11 cellular contexts compared by ENCODE assay signal in genomic region chr14:68384335-68384734, GRCh38.
DNase-seq lines count a peak whose midpoint lies in the region; ATAC-seq, FAIRE-seq and TF ChIP-seq lines count a peak whose summit lies in the region.
"Had no signal": no experiment of that assay in that cellular context is flagged by ENCODE, and none has a peak within 500 bp of the region (broad histone marks: within the 10 kb centered on the region; RNA-seq: fewer than 3 reads in every experiment).

No MANE protein-coding gene starts in this region.

- no peak for TF ChIP-seq CTCF in stomach (IDR thresholded peaks at IDR 0.05)

- no peaks in the 10 kb centered on the region for H3K36me3 ChIP-seq in stomach

- no peaks in the 10 kb centered on the region for H3K9me3 Mint-ChIP-seq in stimulated activated effector memory CD8-positive, alpha-beta T cell treated with anti-CD3 and anti-CD28 coated beads, Interleukin-12 subunit alpha, Interleukin-12 subunit beta, amount 100 ng/mL, for 72 hours
- H3K9me3 Mint-ChIP-seq in T-helper 2 cell treated with Interferon-gamma antibody and Interleukin-4, amounts not matched to agents 5 μg/mL and 100 μg/mL, for 36 hours = no peaks in the 10 kb centered on the region

- no peaks in the 10 kb centered on the region for H3K27me3 Mint-ChIP-seq in T-helper 2 cell treated with Interferon-gamma antibody and Interleukin-4, amounts not matched to agents 5 μg/mL and 100 μg/mL, for 36 hours (ENCODE audit: low read depth)

- no peak overlapping the region for H3K4me3 Mint-ChIP-seq in stimulated activated effector memory CD8-positive, alpha-beta T cell treated with anti-CD3 and anti-CD28 coated beads, Interleukin-12 subunit alpha, Interleukin-12 subunit beta, amount 100 ng/mL, for 72 hours
- no peak overlapping the region for H3K4me3 Mint-ChIP-seq in T-helper 2 cell treated with Interferon-gamma antibody and Interleukin-4, amounts not matched to agents 5 μg/mL and 100 μg/mL, for 36 hours

- intact Hi-C loops in stomach (cut with DNase I; ENCODE audit: low total_unique reads) = no loop called here

- H3K9me3 ChIP-seq in stomach = no peaks in the 10 kb centered on the region

- H3K27ac ChIP-seq in stomach = peak overlapping the region; percentile 16 to 80 (median 75)

- peaks cover 0 to 41% (median 24%) of the 10 kb centered on the region in 4 donors for H3K4me1 ChIP-seq in stomach

- no peaks in the 10 kb centered on the region for H3K27me3 ChIP-seq in stomach

- WGBS in stomach, 5 donors = 22 to 51% (median 36%) methylated on average over 6 of the region's 6 CpGs

- peaks cover 17% of the 10 kb centered on the region for H3K4me1 Mint-ChIP-seq in stimulated activated effector memory CD8-positive, alpha-beta T cell treated with anti-CD3 and anti-CD28 coated beads, Interleukin-12 subunit alpha, Interleukin-12 subunit beta, amount 100 ng/mL, for 72 hours
- peaks cover 3% of the 10 kb centered on the region for H3K4me1 Mint-ChIP-seq in T-helper 2 cell treated with Interferon-gamma antibody and Interleukin-4, amounts not matched to agents 5 μg/mL and 100 μg/mL, for 36 hours (ENCODE audit: low read depth)

- H3K4me3 ChIP-seq in stomach = no peak overlapping the region

- H3K27ac Mint-ChIP-seq in stimulated activated effector memory CD8-positive, alpha-beta T cell treated with anti-CD3 and anti-CD28 coated beads, Interleukin-12 subunit alpha, Interleukin-12 subunit beta, amount 100 ng/mL, for 72 hours = no peak overlapping the region
- no peak overlapping the region for H3K27ac Mint-ChIP-seq in T-helper 2 cell treated with Interferon-gamma antibody and Interleukin-4, amounts not matched to agents 5 μg/mL and 100 μg/mL, for 36 hours

- H3K36me3 Mint-ChIP-seq in stimulated activated effector memory CD8-positive, alpha-beta T cell treated with anti-CD3 and anti-CD28 coated beads, Interleukin-12 subunit alpha, Interleukin-12 subunit beta, amount 100 ng/mL, for 72 hours = no peaks in the 10 kb centered on the region
- no peaks in the 10 kb centered on the region for H3K36me3 Mint-ChIP-seq in T-helper 2 cell treated with Interferon-gamma antibody and Interleukin-4, amounts not matched to agents 5 μg/mL and 100 μg/mL, for 36 hours (ENCODE audit: low read depth)

- peak; percentile 89 for FAIRE-seq in HTR-8/SVneo (lab: Jason Lieb, UNC)

- ATAC-seq in stimulated activated effector memory CD8-positive, alpha-beta T cell treated with anti-CD3 and anti-CD28 coated beads, Interleukin-12 subunit alpha, Interleukin-12 subunit beta, amount 100 ng/mL, for 72 hours = no peak
- ATAC-seq: SK-N-SH treated with all-trans-retinoic acid at 6 μM for 48 hours had no signal

- DNase-seq in HTR-8/SVneo (ENCODE audit: insufficient read length, low spot score) (no peak), amniotic epithelial cell (ENCODE audit: low read depth) (peak; percentile 67), iris pigment epithelial cell (ENCODE audit: low read depth) (peak; percentile 53), stomach (no peak), T1000 (lab: John Stamatoyannopoulos, UW) (no peak), T-helper 2 cell (no peak)
- no peak for DNase-seq in stimulated activated effector memory CD8-positive, alpha-beta T cell treated with anti-CD3 and anti-CD28 coated beads, Interleukin-12 subunit alpha, Interleukin-12 subunit beta, amount 100 ng/mL, for 72 hours (ENCODE audit: low spot score in 2 of 2)
- no peak for DNase-seq in T-helper 2 cell treated with Interferon-gamma antibody and Interleukin-4, amounts not matched to agents 5 μg/mL and 100 μg/mL, for 36 hours (ENCODE audit: low spot score)
- DNase-seq: kidney glomerular epithelial cell, NCI-H1417 treated with DMSO at 0.1 percent for 48 hours had no signal

- TF ChIP-seq EP300 in stomach (IDR thresholded peaks at IDR 0.05) = no peak

- no peak for TF ChIP-seq POLR2A in stomach (IDR thresholded peaks at IDR 0.05)

Comparison
In these comparisons a context has a peak if more than half of its experiments do, and no peak if none do; other contexts are left out.
1. DNase-seq: peak in amniotic epithelial cell (single experiment) and iris pigment epithelial cell (single experiment); none in HTR-8/SVneo (single experiment), stomach (single experiment), T1000 (single experiment), stimulated activated effector memory CD8-positive, alpha-beta T cell treated with anti-CD3 and anti-CD28 coated beads, Interleukin-12 subunit alpha, Interleukin-12 subunit beta, amount 100 ng/mL, for 72 hours (0 of 2), T-helper 2 cell (0 of 5) and T-helper 2 cell treated with Interferon-gamma antibody and Interleukin-4, amounts not matched to agents 5 μg/mL and 100 μg/mL, for 36 hours (single experiment).